12 cellular contexts compared by ENCODE assay signal in genomic region chr11:63564785-63565350, GRCh38. TPM values are rescaled to one million over a fixed set of nuclear protein-coding genes. Genes with fewer than 3 reads are reported as not detected.
A peak's percentile ranks its signal among the peaks of the same experiment; 100 is the strongest.
DNase-seq lines count a peak whose midpoint lies in the region; ATAC-seq and TF ChIP-seq lines count a peak whose summit lies in the region.
"Had no signal": no experiment of that assay in that cellular context is flagged by ENCODE, and none has a peak within 500 bp of the region (broad histone marks: within the 10 kb centered on the region; RNA-seq: fewer than 3 reads in every experiment).

No MANE protein-coding gene starts in this region.

- no peaks in the 10 kb centered on the region for H3K36me3 ChIP-seq in PC-9 (ENCODE audit: low read depth)
- no peaks in the 10 kb centered on the region for H3K36me3 ChIP-seq in esophagus squamous epithelium
- no peaks in the 10 kb centered on the region for H3K36me3 ChIP-seq in stomach

- intact Hi-C loops in activated CD8-positive, alpha-beta T cell treated with anti-CD3 and anti-CD28 coated beads for 36 hours (cut with micrococcal nuclease) = loop anchor here (10.0 kb wide), 1 partner anchor 50 kb away; the partner anchor contains the start of gene PLAAT3
- intact Hi-C loops in PC-9 (cut with micrococcal nuclease; ENCODE audit: unreplicated experiment) = loop anchor here (10.0 kb wide), 2 partner anchors 50 to 90 kb away; no protein-coding TSS in a partner anchor
- intact Hi-C loops in esophagus squamous epithelium (cut with DNase I) = no loop called here
- intact Hi-C loops in stomach (cut with DNase I; ENCODE audit: low total_unique reads) = no loop called here

- H3K4me2 ChIP-seq in PC-9 = peak overlapping the region; percentile 34

- no peaks in the 10 kb centered on the region for H3K79me2 ChIP-seq in PC-9 (ENCODE audit: low read depth)

- 41 to 60% methylated on average over 4 of the region's 4 CpGs for WGBS in esophagus squamous epithelium, 2 donors
- 35 to 48% (median 43%) methylated on average over 4 of the region's 4 CpGs for WGBS in stomach, 5 donors

- no peak for TF ChIP-seq EP300 in stomach (IDR thresholded peaks at IDR 0.05)

- H3K27me3 Mint-ChIP-seq in activated CD8-positive, alpha-beta T cell treated with anti-CD3 and anti-CD28 coated beads, Interleukin-2, amount 10 ng/mL, durations not matched to agents 7 days and 5 days (ENCODE audit: low read depth) = no peaks in the 10 kb centered on the region
- H3K27me3 Mint-ChIP-seq in activated CD8-positive, alpha-beta T cell treated with anti-CD3 and anti-CD28 coated beads for 36 hours = no peaks in the 10 kb centered on the region

- TF ChIP-seq POLR2A in esophagus squamous epithelium (IDR thresholded peaks at IDR 0.05) (no peak), stomach (IDR thresholded peaks at IDR 0.05) (no peak)

- H3K4me1 ChIP-seq in PC-9 (replicated peaks; ENCODE audit: insufficient read depth) (peaks cover 61% of the 10 kb centered on the region), esophagus squamous epithelium (peaks cover 30 to 66% (median 40%) of the 10 kb centered on the region in 3 donors), stomach (peaks cover 8 to 54% (median 41%) of the 10 kb centered on the region in 4 donors)

- H3K27me3 ChIP-seq in PC-9 (ENCODE audit: insufficient read depth, low read depth) = no peaks in the 10 kb centered on the region
- H3K27me3 ChIP-seq in esophagus squamous epithelium = no peaks in the 10 kb centered on the region
- no peaks in the 10 kb centered on the region for H3K27me3 ChIP-seq in stomach
- H3K27me3 ChIP-seq: body of pancreas had no signal

- H3F3A ChIP-seq in PC-9 (ENCODE audit: insufficient read depth, low read depth) = peaks cover 41% of the 10 kb centered on the region

- H3K9me2 ChIP-seq in PC-9 (ENCODE audit: insufficient read depth) = no peaks in the 10 kb centered on the region

- H3K4me3 ChIP-seq in PC-9 (no peak overlapping the region), esophagus squamous epithelium (no peak overlapping the region), stomach (no peak overlapping the region)
- H3K4me3 ChIP-seq: body of pancreas had no signal

- H3K4me1 Mint-ChIP-seq in activated CD8-positive, alpha-beta T cell treated with anti-CD3 and anti-CD28 coated beads, Interleukin-2, amount 10 ng/mL, durations not matched to agents 7 days and 5 days (ENCODE audit: low read depth) = peaks cover 64% of the 10 kb centered on the region
- H3K4me1 Mint-ChIP-seq in activated CD8-positive, alpha-beta T cell treated with anti-CD3 and anti-CD28 coated beads for 36 hours (ENCODE audit: low read depth) = peaks cover 56% of the 10 kb centered on the region

- H3K27ac Mint-ChIP-seq in activated CD8-positive, alpha-beta T cell treated with anti-CD3 and anti-CD28 coated beads, Interleukin-2, amount 10 ng/mL, durations not matched to agents 7 days and 5 days = peak overlapping the region; percentile 75
- no peak overlapping the region for H3K27ac Mint-ChIP-seq in activated CD8-positive, alpha-beta T cell treated with anti-CD3 and anti-CD28 coated beads for 36 hours

- BruUV-seq in PC-9 (replicated peaks; lab: Mats Ljungman, UMichigan) = no TSS peak

- no peak for TF ChIP-seq CTCF in activated CD8-positive, alpha-beta T cell treated with anti-CD3 and anti-CD28 coated beads for 36 hours (IDR thresholded peaks at IDR 0.05)
- TF ChIP-seq CTCF in PC-9 (conservative IDR thresholded peaks at IDR 0.05) = no peak
- TF ChIP-seq CTCF in esophagus squamous epithelium (IDR thresholded peaks at IDR 0.05) = peak in 1 of 6 experiments; percentile 30
- TF ChIP-seq CTCF in stomach (IDR thresholded peaks at IDR 0.05) = peak in 2 of 7 experiments; percentile 9 to 17

- no peak overlapping the region for H2AFZ ChIP-seq in PC-9

- no peaks in the 10 kb centered on the region for H3K9me3 Mint-ChIP-seq in activated CD8-positive, alpha-beta T cell treated with anti-CD3 and anti-CD28 coated beads, Interleukin-2, amount 10 ng/mL, durations not matched to agents 7 days and 5 days (ENCODE audit: insufficient read depth)
- no peaks in the 10 kb centered on the region for H3K9me3 Mint-ChIP-seq in activated CD8-positive, alpha-beta T cell treated with anti-CD3 and anti-CD28 coated beads for 36 hours

- ATAC-seq in activated CD8-positive, alpha-beta T cell treated with anti-CD3 and anti-CD28 coated beads, Interleukin-2, amount 10 ng/mL, durations not matched to agents 7 days and 5 days = no peak
- no peak for ATAC-seq in activated CD8-positive, alpha-beta T cell treated with anti-CD3 and anti-CD28 coated beads for 36 hours
- ATAC-seq in HG03280 (IDR thresholded peaks at IDR 0.05; ENCODE audit: unreplicated experiment) = no peak
- ATAC-seq: body of pancreas, left ventricle myocardium superior had no signal

- POLR2A ChIA-PET in activated CD8-positive, alpha-beta T cell treated with anti-CD3 and anti-CD28 coated beads, Interleukin-2, amount 10 ng/mL, durations not matched to agents 7 days and 5 days (lab: Charles Lee) = interaction anchor here (1.0 to 5.5 kb wide), 2 partner anchors 11 to 29 kb away, joined by 3 to 27 read pairs; partner anchors contain the start of gene PLAAT4
- POLR2A ChIA-PET in activated CD8-positive, alpha-beta T cell treated with anti-CD3 and anti-CD28 coated beads for 36 hours (lab: Charles Lee) = interaction anchor here (1.2 to 3.2 kb wide), 3 partner anchors 13 to 43 kb away, joined by 4 to 17 read pairs (median 13); partner anchors contain the start of gene PLAAT4
- POLR2A ChIA-PET in PC-9 (lab: Charles Lee; ENCODE audit: unreplicated experiment) = interaction anchor here (0.6 to 1.1 kb wide), 4 partner anchors 19 to 49 kb away, joined by 3 to 4 read pairs (median 4); partner anchors contain the start of gene PLAAT3

- H3K27ac ChIP-seq in PC-9 (peak overlapping the region; percentile 77), esophagus squamous epithelium (peak overlapping the region; percentile 84 to 90 (median 88)), stomach (peak overlapping the region; percentile 76 to 92 (median 81))
- H3K27ac ChIP-seq: body of pancreas had no signal

- H3K4me3 Mint-ChIP-seq in activated CD8-positive, alpha-beta T cell treated with anti-CD3 and anti-CD28 coated beads, Interleukin-2, amount 10 ng/mL, durations not matched to agents 7 days and 5 days = no peak overlapping the region
- H3K4me3 Mint-ChIP-seq in activated CD8-positive, alpha-beta T cell treated with anti-CD3 and anti-CD28 coated beads for 36 hours = no peak overlapping the region

- H3K36me3 Mint-ChIP-seq in activated CD8-positive, alpha-beta T cell treated with anti-CD3 and anti-CD28 coated beads, Interleukin-2, amount 10 ng/mL, durations not matched to agents 7 days and 5 days (ENCODE audit: low read depth) = no peaks in the 10 kb centered on the region
- H3K36me3 Mint-ChIP-seq in activated CD8-positive, alpha-beta T cell treated with anti-CD3 and anti-CD28 coated beads for 36 hours (ENCODE audit: low read depth) = no peaks in the 10 kb centered on the region

- CTCF ChIA-PET in activated CD8-positive, alpha-beta T cell treated with anti-CD3 and anti-CD28 coated beads, Interleukin-2, amount 10 ng/mL, durations not matched to agents 7 days and 5 days (lab: Charles Lee) = interaction anchor here (2.1 to 6.4 kb wide), 2 partner anchors 12 to 28 kb away, joined by 8 to 39 read pairs; partner anchors contain the start of gene PLAAT4
- CTCF ChIA-PET in activated CD8-positive, alpha-beta T cell treated with anti-CD3 and anti-CD28 coated beads for 36 hours (lab: Charles Lee) = interaction anchor here (1.0 to 4.6 kb wide), 5 partner anchors 12 to 86 kb away, joined by 3 to 25 read pairs (median 7); partner anchors contain the start of gene PLAAT4
- CTCF ChIA-PET in PC-9 (lab: Charles Lee) = interaction anchor here (1.0 to 1.1 kb wide), 2 partner anchors 32 to 44 kb away, joined by 4 read pairs; no protein-coding TSS in a partner anchor

- H4K20me1 ChIP-seq in PC-9 (ENCODE audit: insufficient read depth) = no peaks in the 10 kb centered on the region

- H3K9me3 ChIP-seq in PC-9 (ENCODE audit: insufficient read depth, low read depth) (peaks cover under 1% of the 10 kb centered on the region; the same call in 1 of the 2 replicates), esophagus squamous epithelium (no peaks in the 10 kb centered on the region), stomach (no peaks in the 10 kb centered on the region)
- H3K9me3 ChIP-seq: body of pancreas had no signal

- DNase-seq in activated CD8-positive, alpha-beta T cell treated with anti-CD3 and anti-CD28 coated beads, Interleukin-2, amount 10 ng/mL, durations not matched to agents 7 days and 5 days = no peak
- no peak for DNase-seq in activated CD8-positive, alpha-beta T cell treated with anti-CD3 and anti-CD28 coated beads for 36 hours
- peak; percentile 75 to 88 for DNase-seq in PC-9
- DNase-seq in esophagus squamous epithelium (lab: John Stamatoyannopoulos, UW) = no peak
- DNase-seq in stomach = peak; percentile 73
- DNase-seq in stimulated activated CD4-positive, alpha-beta T cell treated with anti-CD3 and anti-CD28 coated beads, Interleukin-4, amount 100 ng/mL, for 4 hours = no peak
- no peak for DNase-seq in C1 segment of cervical spinal cord (lab: John Stamatoyannopoulos, UW)
- DNase-seq: body of pancreas, left ventricle myocardium superior had no signal

RNA-seq across cellular contexts. Expression of gene PLAAT2, which starts 1.7 kb away (rescaled TPM):
- under 1 TPM in 1 of 2 experiments, not detected in 1; 0.57 TPM for total RNA-seq in activated CD8-positive, alpha-beta T cell treated with anti-CD3 and anti-CD28 coated beads, Interleukin-2, amount 10 ng/mL, durations not matched to agents 7 days and 5 days
- under 1 TPM in 1 of 2 experiments, not detected in 1; 0.38 TPM for total RNA-seq in activated CD8-positive, alpha-beta T cell treated with anti-CD3 and anti-CD28 coated beads for 36 hours
- total RNA-seq in PC-9 (2021) (8.8 and 13.6 TPM in 2 replicates), esophagus squamous epithelium (under 1 TPM in 1 of 4 donors, not detected in 3; 0.47 TPM), stomach (10 to 100 TPM in 1 of 5 donors, 1 to 10 TPM in 1, not detected in 3; 1.3 to 19.5 TPM)
- 10 to 100 TPM in 1 of 3 donors, 1 to 10 TPM in 2; 6.8 to 66.7 (median 7.6) TPM for polyA plus RNA-seq in stomach
- total RNA-seq: body of pancreas, left ventricle myocardium superior had no signal
- polyA plus RNA-seq: AG04450 had no signal

RNA-seq across cellular contexts. Expression of gene PLAAT4, which starts 28.3 kb away (rescaled TPM):
- total RNA-seq in activated CD8-positive, alpha-beta T cell treated with anti-CD3 and anti-CD28 coated beads, Interleukin-2, amount 10 ng/mL, durations not matched to agents 7 days and 5 days = 10 to 100 TPM; 97.5 to 99.8 TPM
- total RNA-seq in activated CD8-positive, alpha-beta T cell treated with anti-CD3 and anti-CD28 coated beads for 36 hours = 10 to 100 TPM; 24.1 to 26.2 TPM
- total RNA-seq in PC-9 (2021) (64.6 and 99.9 TPM in 2 replicates), esophagus squamous epithelium (10 to 100 TPM in 2 of 4 donors, 1 to 10 TPM in 2; 3.9 to 32.6 (median 11.7) TPM), stomach (100 to 1,000 TPM in 1 of 5 donors, 10 to 100 TPM in 3, 1 to 10 TPM in 1; 4.0 to 121 (median 12.7) TPM)
- polyA plus RNA-seq in stomach = 100 to 1,000 TPM in 1 of 3 donors, 10 to 100 TPM in 2; 86.9 to 262 (median 98.5) TPM

RNA-seq across cellular contexts. Expression of gene PLAAT3, which starts 49.4 kb away (rescaled TPM):
- total RNA-seq in activated CD8-positive, alpha-beta T cell treated with anti-CD3 and anti-CD28 coated beads, Interleukin-2, amount 10 ng/mL, durations not matched to agents 7 days and 5 days = 10 to 100 TPM in 1 of 2 experiments, 1 to 10 TPM in 1; 9.7 to 10.4 TPM
- 1 to 10 TPM; 4.8 to 6.5 TPM for total RNA-seq in activated CD8-positive, alpha-beta T cell treated with anti-CD3 and anti-CD28 coated beads for 36 hours
- total RNA-seq in PC-9 (2021) = 240 and 266 TPM in 2 replicates
- total RNA-seq in esophagus squamous epithelium = 10 to 100 TPM in 1 of 4 donors, 1 to 10 TPM in 2, under 1 TPM in 1; 0.57 to 15.4 (median 4.5) TPM
- total RNA-seq in stomach = 10 to 100 TPM in 3 of 5 donors, not detected in 2; 10.6 to 25.9 (median 21.0) TPM
- 10 to 100 TPM; 51.2 to 75.0 (median 52.5) TPM for polyA plus RNA-seq in stomach

RNA-seq across cellular contexts. Expression of gene LGALS12, which starts 59.0 kb away (rescaled TPM):
- not detected for total RNA-seq in activated CD8-positive, alpha-beta T cell treated with anti-CD3 and anti-CD28 coated beads, Interleukin-2, amount 10 ng/mL, durations not matched to agents 7 days and 5 days
- total RNA-seq in activated CD8-positive, alpha-beta T cell treated with anti-CD3 and anti-CD28 coated beads for 36 hours = not detected
- total RNA-seq in PC-9 (2021) (not detected in 2 replicates), esophagus squamous epithelium (not detected), stomach (under 1 TPM in 1 of 5 donors, not detected in 4; 0.55 TPM)
- polyA plus RNA-seq in stomach = 1 to 10 TPM in 1 of 3 donors, under 1 TPM in 2; 0.38 to 1.1 (median 0.44) TPM
- total RNA-seq: activated CD8-positive, alpha-beta memory T cell treated with anti-CD3 and anti-CD28 coated beads for 36 hours had no signal
- polyA plus RNA-seq: AG04450 had no signal

Comparison
In these comparisons a context has a peak if more than half of its experiments do, and no peak if none do; other contexts are left out.
1. DNase-seq: peak in PC-9 (2 of 2) and stomach (single experiment); none in activated CD8-positive, alpha-beta T cell treated with anti-CD3 and anti-CD28 coated beads, Interleukin-2, amount 10 ng/mL, durations not matched to agents 7 days and 5 days (single experiment), activated CD8-positive, alpha-beta T cell treated with anti-CD3 and anti-CD28 coated beads for 36 hours (single experiment), esophagus squamous epithelium (single experiment), stimulated activated CD4-positive, alpha-beta T cell treated with anti-CD3 and anti-CD28 coated beads, Interleukin-4, amount 100 ng/mL, for 4 hours (0 of 2) and C1 segment of cervical spinal cord (0 of 14).
2. intact Hi-C loops: an anchor here in activated CD8-positive, alpha-beta T cell treated with anti-CD3 and anti-CD28 coated beads for 36 hours (10.0 kb wide) and PC-9 (10.0 kb wide); none called in esophagus squamous epithelium and stomach.
3. Peak in every context shown above with its lines, with median percentiles within 50 percentile points of each other: H3K27ac ChIP-seq.